ENCODE assay signal across 16 cellular contexts in genomic region chr9:5801739-5802113, GRCh38. TPM values are rescaled to one million over a fixed set of nuclear protein-coding genes. Genes with fewer than 3 reads are reported as not detected.
DNase-seq lines count a peak whose midpoint lies in the region; ATAC-seq and FAIRE-seq lines count a peak whose summit lies in the region.
"Had no signal": no experiment of that assay in that cellular context is flagged by ENCODE, and none has a peak within 500 bp of the region (broad histone marks: within the 10 kb centered on the region; RNA-seq: fewer than 3 reads in every experiment).

No MANE protein-coding gene starts in this region.

- no peak for ATAC-seq in GM18867 (IDR thresholded peaks at IDR 0.05; ENCODE audit: unreplicated experiment)
- ATAC-seq: K562, Right ventricle myocardium inferior had no signal

- FAIRE-seq in RCC 7860 (lab: Jason Lieb, UNC) (no peak), small intestine (lab: Jason Lieb, UNC) (no peak), urothelium cell line (lab: Jason Lieb, UNC) (no peak)
- FAIRE-seq: D721Med, G401.6, K562 had no signal

- WGBS in small intestine, 3 donors: 21 to 76% (median 39%) methylated on average over 3 of the region's 3 CpGs

- peaks cover 0 to 1% of the 10 kb centered on the region in 2 donors for H3K36me3 ChIP-seq in small intestine (ENCODE audit: control insufficient read depth in 2 of 2, insufficient read depth in 2 of 2, low read length in 2 of 2)

- H3K4me3 ChIP-seq in small intestine (ENCODE audit: low read depth in 1 of 2, low read length in 2 of 2): no peak overlapping the region
- H3K4me3 ChIP-seq: K562 had no signal

- H3K9me3 ChIP-seq in small intestine (ENCODE audit: control insufficient read depth, low read depth): no peaks in the 10 kb centered on the region

- peaks cover 2 to 3% of the 10 kb centered on the region in 2 donors for H3K4me1 ChIP-seq in small intestine (ENCODE audit: control insufficient read depth in 2 of 2, insufficient read depth in 1 of 2, low read depth in 1 of 2, low read length in 1 of 2)

- in situ Hi-C loops in Caki2 (cut with HindIII; ENCODE audit: low pct_unique_long_range_greater_than_20kb, low sequenced_read_pairs): no loop called here

- DNase-seq in Caki2 (ENCODE audit: low read depth): peak; percentile 68
- peak; percentile 31 for DNase-seq in RCC 7860 (ENCODE audit: low spot score)
- DNase-seq in kidney glomerular epithelial cell (lab: John Stamatoyannopoulos, UW): peak; percentile 59
- DNase-seq in small intestine: peak; percentile 39
- no peak for DNase-seq in HK-2 (ENCODE audit: unreplicated experiment)
- DNase-seq in hepatic stellate cell (ENCODE audit: low spot score): no peak
- DNase-seq in urothelium cell line (ENCODE audit: low spot score): no peak
- DNase-seq: DMS79, GOT3, NCI-H1436, NCI-H82 had no signal

- no peak overlapping the region for H3K27ac ChIP-seq in small intestine (ENCODE audit: low read depth in 1 of 2, low read length in 1 of 2)

- H3K27me3 ChIP-seq in small intestine (ENCODE audit: control insufficient read depth in 2 of 2, insufficient read depth in 2 of 2, low read length in 2 of 2): no peaks in the 10 kb centered on the region

RNA-seq across cellular contexts. Expression of gene ERMP1, which starts 31.2 kb away (rescaled TPM):
- 12.6 and 16.3 TPM in 2 replicates for total RNA-seq in Caki2 (2014; rRNA removed; shearing (Covaris generic); ENCODE audit: low replicate concordance)
- polyA plus RNA-seq in small intestine: 1 to 10 TPM; 2.0 to 8.1 (median 2.2) TPM

Comparison
In these comparisons a context has a peak if more than half of its experiments do, and no peak if none do; other contexts are left out.
1. DNase-seq: peak in Caki2 (single experiment), RCC 7860 (single experiment), kidney glomerular epithelial cell (single experiment) and small intestine (single experiment); none in HK-2 (single experiment), hepatic stellate cell (single experiment) and urothelium cell line (single experiment).